ENCODE assay signal across 31 cellular contexts in the genomic region with DNA sequence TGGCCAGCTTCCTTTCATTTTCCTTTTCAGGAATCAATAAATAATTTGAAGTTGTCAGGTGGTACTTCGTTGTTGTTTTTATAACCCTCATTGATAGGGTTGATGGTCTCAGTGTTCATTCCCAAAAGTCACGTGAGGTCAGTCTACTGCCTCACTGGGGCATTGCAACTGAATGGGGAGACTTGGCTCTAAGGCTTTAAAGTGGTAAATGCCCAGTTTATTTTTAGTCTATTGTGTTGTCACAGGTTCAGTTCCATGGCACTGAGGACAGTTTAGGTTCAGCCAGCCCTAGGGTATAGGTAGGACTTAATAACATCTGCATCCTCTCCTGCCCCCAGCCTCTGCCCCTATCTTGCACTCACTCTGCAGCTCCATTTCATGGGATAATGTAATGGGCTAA. TPM values are rescaled to one million over a fixed set of nuclear protein-coding genes. Genes with fewer than 3 reads are reported as not detected.
"Had no signal": no experiment of that assay in that cellular context is flagged by ENCODE, and none has a peak within 500 bp of the region (broad histone marks: within the 10 kb centered on the region; RNA-seq: fewer than 3 reads in every experiment).

No MANE protein-coding gene starts in this region.

- H3K79me2 ChIP-seq: hepatocyte had no signal

- H3K27ac ChIP-seq: colonic mucosa, epithelial cell of prostate, esophagus squamous epithelium, gastrocnemius medialis, hepatocyte, left ventricle myocardium inferior, lower lobe of right lung had no signal

- H3K4me1 ChIP-seq: colonic mucosa, esophagus squamous epithelium, left ventricle myocardium inferior, lower lobe of right lung had no signal

- H3K36me3 Mint-ChIP-seq: mesothelial cell of epicardium had no signal

- DNase-seq: colonic mucosa; cortex of kidney; effector CD8-positive, alpha-beta T cell; effector memory CD8-positive, alpha-beta T cell; endodermal cell; erythroblast; esophagus squamous epithelium; foreskin fibroblast; foreskin melanocyte; gastrocnemius medialis; glutamatergic neuron; head of caudate nucleus; hypothalamus; immature natural killer cell; islet precursor cell; kidney; kidney glomerular epithelial cell; left colon; left ventricle myocardium inferior; lower lobe of right lung; mesenchymal stem cell; mucosa of descending colon had no signal

- H3K36me3 ChIP-seq: colonic mucosa, esophagus squamous epithelium, gastrocnemius medialis, left ventricle myocardium inferior, lower lobe of right lung had no signal

- H3K27ac Mint-ChIP-seq: dendritic cell treated with granulocyte-macrophage colony-stimulating factor and Interleukin-4, amounts not matched to agents 40 ng/mL and 50 ng/mL, for 4 days; effector memory CD8-positive, alpha-beta T cell; endodermal cell; immature natural killer cell; mesothelial cell of epicardium had no signal

- H3K27me3 ChIP-seq: gastrocnemius medialis had no signal

- H3K9me3 ChIP-seq: colonic mucosa, gastrocnemius medialis, lower lobe of right lung, mucosa of descending colon had no signal

- H3K4me2 ChIP-seq: hepatocyte had no signal

- ATAC-seq: effector memory CD8-positive, alpha-beta T cell; esophagus mucosa; gastrocnemius medialis; left colon; left lobe of liver; lower lobe of right lung; mucosa of descending colon had no signal

- FAIRE-seq: endometrium, kidney had no signal

- H3K4me3 Mint-ChIP-seq: dendritic cell treated with granulocyte-macrophage colony-stimulating factor and Interleukin-4, amounts not matched to agents 40 ng/mL and 50 ng/mL, for 4 days; effector memory CD8-positive, alpha-beta T cell; endodermal cell; immature natural killer cell; mesothelial cell of epicardium had no signal

- H3K4me3 ChIP-seq: colonic mucosa, esophagus squamous epithelium, gastrocnemius medialis, hepatocyte, left ventricle myocardium inferior, lower lobe of right lung, mucosa of descending colon had no signal

- H2AFZ ChIP-seq: hepatocyte had no signal

RNA-seq across cellular contexts. Expression of a gene that starts 33.5 kb away (rescaled TPM):
- total RNA-seq: dermis microvascular lymphatic vessel endothelial cell, glomerular endothelial cell had no signal
